ENCODE assay signal across 20 cellular contexts in genomic region chr22:47847281-47847890, GRCh38.
DNase-seq lines count a peak whose midpoint lies in the region; ATAC-seq, FAIRE-seq and TF ChIP-seq lines count a peak whose summit lies in the region.
"Had no signal": no experiment of that assay in that cellular context is flagged by ENCODE, and none has a peak within 500 bp of the region (broad histone marks: within the 10 kb centered on the region; RNA-seq: fewer than 3 reads in every experiment).

No MANE protein-coding gene starts in this region.

- peaks cover 10% of the 10 kb centered on the region for H3K27me3 Mint-ChIP-seq in neural progenitor cell (ENCODE audit: insufficient read depth, low read depth)

- DNase-seq in Karpas-422 (peak; percentile 52), neural progenitor cell (ENCODE audit: low spot score) (no peak), superior temporal gyrus (ENCODE audit: extremely low spot score) (peak; percentile 20), kidney (no peak), SW 1271 (lab: John Stamatoyannopoulos, UW) (no peak)
- DNase-seq: ACHN; Calu3; CD4-positive, alpha-beta T cell; GDM1; NCI-H1436 treated with DMSO at 0.1 percent for 48 hours; NCI-H2107; NCI-H446 treated with DMSO at 0.1 percent for 48 hours; NCI-H774; SHP77 treated with DMSO at 0.1 percent for 48 hours had no signal

- H3K27ac ChIP-seq in Karpas-422 (ENCODE audit: low read length) (no peak overlapping the region), SU-DHL-6 (ENCODE audit: low read depth, low read length) (no peak overlapping the region), neural progenitor cell (no peak overlapping the region), kidney (ENCODE audit: low read depth in 2 of 2, low read length in 2 of 2) (no peak overlapping the region)

- peaks cover 47% of the 10 kb centered on the region for H3K4me1 Mint-ChIP-seq in neural progenitor cell
- H3K4me1 Mint-ChIP-seq: GM23338 had no signal

- H3K4me1 ChIP-seq in Karpas-422 (ENCODE audit: low read length), result peaks cover 19% of the 10 kb centered on the region
- peaks cover 9% of the 10 kb centered on the region for H3K4me1 ChIP-seq in neural progenitor cell
- H3K4me1 ChIP-seq in kidney (ENCODE audit: control insufficient read depth in 1 of 2, insufficient read depth in 1 of 2, low read depth in 1 of 2, low read length in 2 of 2), result no peaks in the 10 kb centered on the region

- H4K20me1 ChIP-seq in Karpas-422 (ENCODE audit: insufficient read depth, low read depth, low read length), result no peaks in the 10 kb centered on the region
- no peaks in the 10 kb centered on the region for H4K20me1 ChIP-seq in SU-DHL-6 (ENCODE audit: low read depth, low read length)
- no peaks in the 10 kb centered on the region for H4K20me1 ChIP-seq in neural progenitor cell (ENCODE audit: low read depth)

- intact Hi-C loops in kidney (cut with DNase I), result no loop called here

- no peaks in the 10 kb centered on the region for H3K36me3 Mint-ChIP-seq in neural progenitor cell

- H3K79me2 ChIP-seq in Karpas-422 (ENCODE audit: low read length) (no peaks in the 10 kb centered on the region), SU-DHL-6 (ENCODE audit: insufficient read depth, low read length) (no peaks in the 10 kb centered on the region), neural progenitor cell (ENCODE audit: low read depth) (no peaks in the 10 kb centered on the region)

- no peaks in the 10 kb centered on the region for H3K9me3 ChIP-seq in Karpas-422 (ENCODE audit: low read length)
- H3K9me3 ChIP-seq in SU-DHL-6 (ENCODE audit: insufficient read depth, low read length), result no peaks in the 10 kb centered on the region
- H3K9me3 ChIP-seq in neural progenitor cell (ENCODE audit: low read depth), result no peaks in the 10 kb centered on the region
- no peaks in the 10 kb centered on the region for H3K9me3 ChIP-seq in kidney (ENCODE audit: control insufficient read depth in 1 of 2, low read length in 2 of 2)

- H3K4me3 ChIP-seq in Karpas-422 (ENCODE audit: low read length) (no peak overlapping the region), SU-DHL-6 (ENCODE audit: insufficient read depth, low read length, poor library complexity, severe bottlenecking) (no peak overlapping the region), neural progenitor cell (no peak overlapping the region), kidney (ENCODE audit: low read length in 2 of 2) (no peak overlapping the region)
- H3K4me3 ChIP-seq: K562 had no signal

- H2AFZ ChIP-seq in Karpas-422 (ENCODE audit: low read length) (peak overlapping the region; percentile 2; the same call in 1 of the 2 replicates), SU-DHL-6 (ENCODE audit: low read depth, low read length, severe bottlenecking) (peak overlapping the region; percentile 94), neural progenitor cell (replicated peaks) (no peak overlapping the region)
- H2AFZ ChIP-seq: GM23338 had no signal

- TF ChIP-seq CTCF in SU-DHL-6 (IDR thresholded peaks at IDR 0.05; ENCODE audit: insufficient read depth, low read length, poor library complexity, severe bottlenecking) (no peak), neural progenitor cell (IDR thresholded peaks at IDR 0.05) (no peak), kidney (IDR thresholded peaks at IDR 0.05; ENCODE audit: borderline replicate concordance, extremely low read depth, insufficient read depth) (no peak)

- ATAC-seq in HG03439 (IDR thresholded peaks at IDR 0.05; ENCODE audit: unreplicated experiment), result no peak
- ATAC-seq: GM23338, K562 had no signal

- no peaks in the 10 kb centered on the region for H3K9me2 ChIP-seq in Karpas-422 (replicated peaks; ENCODE audit: insufficient read depth, low read length)
- no peaks in the 10 kb centered on the region for H3K9me2 ChIP-seq in SU-DHL-6 (replicated peaks; ENCODE audit: insufficient read depth, low read length)

- FAIRE-seq in kidney (lab: Jason Lieb, UNC), result no peak
- FAIRE-seq: K562, RCC 7860 had no signal

- H3K4me2 ChIP-seq in Karpas-422 (ENCODE audit: low read depth, low read length, poor library complexity, severe bottlenecking) (peak overlapping the region; percentile 39), SU-DHL-6 (ENCODE audit: low read depth, low read length, poor library complexity, severe bottlenecking) (peak overlapping the region; percentile 24), neural progenitor cell (no peak overlapping the region)
- H3K4me2 ChIP-seq: GM23338 had no signal

- peak overlapping the region; percentile 78 for H3K27ac Mint-ChIP-seq in neural progenitor cell
- H3K27ac Mint-ChIP-seq: B cell; CD4-positive, alpha-beta T cell; GM23338 had no signal

- H3F3A ChIP-seq in SU-DHL-6 (ENCODE audit: insufficient read depth), result no peaks in the 10 kb centered on the region
- no peaks in the 10 kb centered on the region for H3F3A ChIP-seq in neural progenitor cell (ENCODE audit: low read depth)

- 0 out of 2 replicates have a peak overlapping the region, but pooled peaks have one; percentile 12 for H3K9ac ChIP-seq in Karpas-422 (ENCODE audit: low read length)
- no peak overlapping the region for H3K9ac ChIP-seq in SU-DHL-6 (ENCODE audit: low read length)
- H3K9ac ChIP-seq in neural progenitor cell, result no peak overlapping the region
- no peak overlapping the region for H3K9ac ChIP-seq in kidney (ENCODE audit: low read length in 2 of 2)

- H3K27me3 ChIP-seq in Karpas-422 (ENCODE audit: low read length) (no peaks in the 10 kb centered on the region), SU-DHL-6 (ENCODE audit: low read length) (no peaks in the 10 kb centered on the region), neural progenitor cell (no peaks in the 10 kb centered on the region)

- H3K36me3 ChIP-seq in Karpas-422 (ENCODE audit: insufficient read depth, low read length) (no peaks in the 10 kb centered on the region), SU-DHL-6 (ENCODE audit: low read length) (no peaks in the 10 kb centered on the region), neural progenitor cell (no peaks in the 10 kb centered on the region), kidney (ENCODE audit: control insufficient read depth in 1 of 2, insufficient read depth in 2 of 2, low read length in 2 of 2) (no peaks in the 10 kb centered on the region)

- peaks cover 5% of the 10 kb centered on the region for H3K9me3 Mint-ChIP-seq in neural progenitor cell
- H3K9me3 Mint-ChIP-seq: CD4-positive, alpha-beta T cell had no signal

- H3K4me3 Mint-ChIP-seq in neural progenitor cell, result no peak overlapping the region
- H3K4me3 Mint-ChIP-seq: B cell; CD4-positive, alpha-beta T cell; GM23338 had no signal

Comparison
In these comparisons a context has a peak if more than half of its experiments do, and no peak if none do; other contexts are left out.
1. DNase-seq: peak in Karpas-422 (single experiment) and superior temporal gyrus (single experiment); none in neural progenitor cell (single experiment), kidney (single experiment) and SW 1271 (0 of 2).